Comparison of ENCODE assay signal across 27 cellular contexts in the genomic region with DNA sequence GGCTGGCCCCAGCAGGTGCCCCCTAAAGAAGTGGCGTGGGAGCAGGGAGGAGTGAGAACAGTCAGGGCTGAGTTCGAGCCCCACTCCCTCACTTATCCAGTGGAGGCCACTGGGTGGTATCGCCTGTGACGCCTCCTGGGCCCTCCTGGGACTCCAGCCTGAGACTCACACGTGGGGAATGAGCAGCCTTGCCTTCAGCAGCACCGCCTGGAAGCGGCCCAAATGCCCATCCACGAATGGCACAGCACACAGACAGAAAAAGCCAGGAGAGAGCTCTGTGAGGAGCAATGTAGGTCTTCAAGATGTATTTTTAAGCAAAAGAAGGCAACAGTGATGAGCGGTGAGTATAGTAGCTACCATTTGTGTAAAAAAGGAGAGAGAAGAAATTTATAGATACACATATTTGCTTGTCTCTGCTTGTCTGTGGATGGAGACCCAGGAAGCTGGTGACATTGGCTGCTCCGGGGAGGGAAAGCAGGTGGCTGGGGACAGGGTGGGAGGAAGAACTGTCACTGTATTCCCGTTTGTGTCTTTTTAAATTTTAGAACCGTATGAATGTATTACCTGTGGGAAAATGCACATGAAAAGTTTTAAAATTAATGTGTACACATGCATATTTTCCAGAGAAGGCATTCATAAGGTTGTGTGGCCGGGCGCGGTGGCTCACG. TPM values are rescaled to one million over a fixed set of nuclear protein-coding genes. Genes with fewer than 3 reads are reported as not detected.
"Had no signal": no experiment of that assay in that cellular context is flagged by ENCODE, and none has a peak within 500 bp of the region (broad histone marks: within the 10 kb centered on the region; RNA-seq: fewer than 3 reads in every experiment).

No MANE protein-coding gene starts in this region.

- H3K27ac ChIP-seq: adrenal gland, body of pancreas, SJSA1 had no signal

- H3K36me3 ChIP-seq: adrenal gland, MG63, SJSA1 had no signal

- H3K36me3 Mint-ChIP-seq: activated naive CD8-positive, alpha-beta T cell treated with anti-CD3 and anti-CD28 coated beads, Interleukin-2, amount 10 ng/mL, durations not matched to agents 7 days and 5 days; WTC11 had no signal

- ATAC-seq: activated CD8-positive, alpha-beta T cell treated with anti-CD3 and anti-CD28 coated beads, Interleukin-2, amount 10 ng/mL, durations not matched to agents 7 days and 5 days; body of pancreas; SK-N-SH treated with all-trans-retinoic acid at 6 μM for 48 hours had no signal

- DNase-seq: activated CD4-positive, alpha-beta T cell treated with anti-CD3 and anti-CD28 coated beads for 48 hours; activated CD4-positive, alpha-beta T cell treated with anti-CD3 and anti-CD28 coated beads, Interleukin-2, amount 50 U/mL, for 4 hours; activated CD4-positive, CD25-positive, alpha-beta regulatory T cell treated with anti-CD3 and anti-CD28 coated beads, Interleukin-2, amount 50 U/mL, for 72 hours; activated CD8-positive, alpha-beta memory T cell treated with anti-CD3 and anti-CD28 coated beads, Interleukin-2, amount 50 U/mL, for 48 hours; activated CD8-positive, alpha-beta T cell treated with anti-CD3 and anti-CD28 coated beads, Interleukin-2, amount 10 ng/mL, durations not matched to agents 7 days and 5 days; activated naive CD4-positive, alpha-beta T cell treated with anti-CD3 and anti-CD28 coated beads, Interleukin-2, amount 50 U/mL, for 16 hours; activated naive CD8-positive, alpha-beta T cell treated with anti-CD3 and anti-CD28 coated beads, Interleukin-2, amount 10 ng/mL, durations not matched to agents 7 days and 5 days; activated T-cell treated with anti-CD3 and anti-CD28 coated beads, Interleukin-2, amount 50 U/mL, for 1 hour; adrenal gland; aorta; body of pancreas; MG63; MV-4-11; NCI-H1092 treated with DMSO at 0.1 percent for 48 hours; NCI-H1417 treated with DMSO at 0.1 percent for 48 hours; NCI-H1694; NCI-H2029; NCI-H2107; NCI-H446; NCI-H524; SHP77; SW 1271 had no signal

- H3K27ac Mint-ChIP-seq: activated CD8-positive, alpha-beta T cell treated with anti-CD3 and anti-CD28 coated beads, Interleukin-2, amount 10 ng/mL, durations not matched to agents 7 days and 5 days; activated naive CD8-positive, alpha-beta T cell treated with anti-CD3 and anti-CD28 coated beads, Interleukin-2, amount 10 ng/mL, durations not matched to agents 7 days and 5 days; T-helper 1 cell treated with Interleukin-12 subunit alpha and Interleukin-12 subunit beta and Interleukin-4 antibody, amounts not matched to agents 30 μg/mL and 1 μg/mL, for 36 hours; WTC11 had no signal

- H3K4me1 ChIP-seq: adrenal gland, body of pancreas, SJSA1 had no signal

- H3K27me3 ChIP-seq: adrenal gland, body of pancreas, MG63 had no signal

- H3K4me3 Mint-ChIP-seq: activated CD8-positive, alpha-beta T cell treated with anti-CD3 and anti-CD28 coated beads, Interleukin-2, amount 10 ng/mL, durations not matched to agents 7 days and 5 days; activated naive CD8-positive, alpha-beta T cell treated with anti-CD3 and anti-CD28 coated beads, Interleukin-2, amount 10 ng/mL, durations not matched to agents 7 days and 5 days; T-helper 1 cell treated with Interleukin-12 subunit alpha and Interleukin-12 subunit beta and Interleukin-4 antibody, amounts not matched to agents 30 μg/mL and 1 μg/mL, for 36 hours; WTC11 had no signal

- H3K9me3 Mint-ChIP-seq: activated naive CD8-positive, alpha-beta T cell treated with anti-CD3 and anti-CD28 coated beads, Interleukin-2, amount 10 ng/mL, durations not matched to agents 7 days and 5 days; T-helper 1 cell treated with Interleukin-12 subunit alpha and Interleukin-12 subunit beta and Interleukin-4 antibody, amounts not matched to agents 30 μg/mL and 1 μg/mL, for 36 hours; WTC11 had no signal

- H3K4me1 Mint-ChIP-seq: activated naive CD8-positive, alpha-beta T cell treated with anti-CD3 and anti-CD28 coated beads, Interleukin-2, amount 10 ng/mL, durations not matched to agents 7 days and 5 days; WTC11 had no signal

- H3K9me3 ChIP-seq: adrenal gland, body of pancreas, MG63, SJSA1 had no signal

- H3K4me3 ChIP-seq: adrenal gland, body of pancreas, MG63, SJSA1 had no signal

RNA-seq across cellular contexts. Expression of gene KCNJ4, which starts 13.2 kb away (rescaled TPM):
- total RNA-seq: activated CD8-positive, alpha-beta T cell treated with anti-CD3 and anti-CD28 coated beads, Interleukin-2, amount 10 ng/mL, durations not matched to agents 7 days and 5 days; activated naive CD8-positive, alpha-beta T cell treated with anti-CD3 and anti-CD28 coated beads, Interleukin-2, amount 10 ng/mL, durations not matched to agents 7 days and 5 days; aorta; body of pancreas; bronchial epithelial cell; SJSA1 had no signal
